In the genomic region with DNA sequence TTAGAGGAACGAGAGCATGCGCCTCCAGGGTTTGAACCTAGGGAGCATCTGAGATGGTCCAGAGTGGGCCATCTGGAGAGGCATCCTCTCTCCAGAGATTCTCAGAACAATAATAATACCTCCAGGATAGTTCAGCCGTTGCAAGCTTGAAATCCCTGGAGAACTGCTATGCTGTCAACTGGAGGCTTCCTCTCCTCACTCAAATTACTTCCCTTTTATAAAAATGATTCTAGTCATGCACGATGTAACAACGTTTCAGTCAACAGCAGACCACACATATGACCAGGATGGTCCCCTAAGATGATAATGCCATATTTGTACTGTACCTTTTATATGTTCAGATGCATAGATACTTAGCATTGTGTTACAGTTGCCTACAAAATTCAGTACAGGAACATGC, we compare ENCODE assay signal across 18 cellular contexts.
"Had no signal": no experiment of that assay in that cellular context is flagged by ENCODE, and none has a peak within 500 bp of the region (broad histone marks: within the 10 kb centered on the region; RNA-seq: fewer than 3 reads in every experiment).

No MANE protein-coding gene starts in this region.

- H3K36me3 Mint-ChIP-seq: activated CD8-positive, alpha-beta memory T cell treated with anti-CD3 and anti-CD28 coated beads, Interleukin-2, amount 10 ng/mL, durations not matched to agents 7 days and 5 days; activated naive CD4-positive, alpha-beta T cell treated with anti-CD3 and anti-CD28 coated beads, Interleukin-2, amount 50 U/mL, for 72 hours; natural killer cell had no signal

- H3K4me3 ChIP-seq: breast epithelium, left lung, lower lobe of right lung, spleen, tibial nerve had no signal

- H3K36me3 ChIP-seq: breast epithelium, left lung, lower lobe of right lung, spleen, tibial nerve had no signal

- DNase-seq: activated B cell treated with CpG ODN at 0.5 μM for 24 hours; activated CD4-positive, alpha-beta T cell treated with anti-CD3 and anti-CD28 coated beads for 36 hours; activated CD8-positive, alpha-beta memory T cell treated with anti-CD3 and anti-CD28 coated beads, Interleukin-2, amount 10 ng/mL, durations not matched to agents 7 days and 5 days; activated CD8-positive, alpha-beta T cell treated with anti-CD3 and anti-CD28 coated beads, Interleukin-2, amount 10 ng/mL, durations not matched to agents 7 days and 5 days; activated naive CD4-positive, alpha-beta T cell; activated T-cell treated with anti-CD3 and anti-CD28 coated beads, Interleukin-2, amount 50 U/mL, for 72 hours; central memory CD4-positive, alpha-beta T cell; left lung; lower lobe of right lung; mesendoderm; natural killer cell; right cardiac atrium; spleen; stimulated activated naive CD4-positive, alpha-beta T cell had no signal

- H3K27ac ChIP-seq: breast epithelium, epithelial cell of prostate, left lung, lower lobe of right lung, spleen, tibial nerve had no signal

- H3K4me1 ChIP-seq: breast epithelium, left lung, lower lobe of right lung, spleen, tibial nerve had no signal

- H3K9me3 Mint-ChIP-seq: activated B cell treated with CpG ODN at 0.5 μM for 24 hours, natural killer cell had no signal

- ATAC-seq: activated CD4-positive, alpha-beta T cell treated with anti-CD3 and anti-CD28 coated beads for 36 hours; activated CD8-positive, alpha-beta memory T cell treated with anti-CD3 and anti-CD28 coated beads, Interleukin-2, amount 10 ng/mL, durations not matched to agents 7 days and 5 days; activated CD8-positive, alpha-beta T cell treated with anti-CD3 and anti-CD28 coated beads, Interleukin-2, amount 10 ng/mL, durations not matched to agents 7 days and 5 days; activated naive CD4-positive, alpha-beta T cell treated with anti-CD3 and anti-CD28 coated beads, Interleukin-2, amount 50 U/mL, for 72 hours; activated T-cell treated with anti-CD3 and anti-CD28 coated beads, Interleukin-2, amount 50 U/mL, for 72 hours; lower lobe of right lung; natural killer cell; right cardiac atrium had no signal

- H3K4me1 Mint-ChIP-seq: activated B cell treated with CpG ODN at 0.5 μM for 24 hours; activated CD4-positive, alpha-beta T cell treated with anti-CD3 and anti-CD28 coated beads for 36 hours; activated CD8-positive, alpha-beta memory T cell treated with anti-CD3 and anti-CD28 coated beads, Interleukin-2, amount 10 ng/mL, durations not matched to agents 7 days and 5 days had no signal

- H3K27me3 ChIP-seq: breast epithelium, left lung, spleen, tibial nerve had no signal

- H3K27me3 Mint-ChIP-seq: activated B cell treated with CpG ODN at 0.5 μM for 24 hours; activated CD4-positive, alpha-beta T cell treated with anti-CD3 and anti-CD28 coated beads for 36 hours; activated CD8-positive, alpha-beta memory T cell treated with anti-CD3 and anti-CD28 coated beads, Interleukin-2, amount 10 ng/mL, durations not matched to agents 7 days and 5 days had no signal

- H3K27ac Mint-ChIP-seq: activated B cell treated with CpG ODN at 0.5 μM for 24 hours; activated CD4-positive, alpha-beta T cell treated with anti-CD3 and anti-CD28 coated beads for 36 hours; activated CD8-positive, alpha-beta memory T cell treated with anti-CD3 and anti-CD28 coated beads, Interleukin-2, amount 10 ng/mL, durations not matched to agents 7 days and 5 days; activated CD8-positive, alpha-beta T cell treated with anti-CD3 and anti-CD28 coated beads, Interleukin-2, amount 10 ng/mL, durations not matched to agents 7 days and 5 days; activated naive CD4-positive, alpha-beta T cell treated with anti-CD3 and anti-CD28 coated beads, Interleukin-2, amount 50 U/mL, for 72 hours; activated T-cell treated with anti-CD3 and anti-CD28 coated beads, Interleukin-2, amount 50 U/mL, for 72 hours; natural killer cell had no signal

- H3K9me3 ChIP-seq: breast epithelium, left lung, lower lobe of right lung, spleen, tibial nerve had no signal

- H3K4me3 Mint-ChIP-seq: activated B cell treated with CpG ODN at 0.5 μM for 24 hours; activated CD4-positive, alpha-beta T cell treated with anti-CD3 and anti-CD28 coated beads for 36 hours; activated CD8-positive, alpha-beta memory T cell treated with anti-CD3 and anti-CD28 coated beads, Interleukin-2, amount 10 ng/mL, durations not matched to agents 7 days and 5 days; activated CD8-positive, alpha-beta T cell treated with anti-CD3 and anti-CD28 coated beads, Interleukin-2, amount 10 ng/mL, durations not matched to agents 7 days and 5 days; activated T-cell treated with anti-CD3 and anti-CD28 coated beads, Interleukin-2, amount 50 U/mL, for 72 hours; natural killer cell had no signal
